8 cellular contexts compared by ENCODE assay signal in the genomic region with DNA sequence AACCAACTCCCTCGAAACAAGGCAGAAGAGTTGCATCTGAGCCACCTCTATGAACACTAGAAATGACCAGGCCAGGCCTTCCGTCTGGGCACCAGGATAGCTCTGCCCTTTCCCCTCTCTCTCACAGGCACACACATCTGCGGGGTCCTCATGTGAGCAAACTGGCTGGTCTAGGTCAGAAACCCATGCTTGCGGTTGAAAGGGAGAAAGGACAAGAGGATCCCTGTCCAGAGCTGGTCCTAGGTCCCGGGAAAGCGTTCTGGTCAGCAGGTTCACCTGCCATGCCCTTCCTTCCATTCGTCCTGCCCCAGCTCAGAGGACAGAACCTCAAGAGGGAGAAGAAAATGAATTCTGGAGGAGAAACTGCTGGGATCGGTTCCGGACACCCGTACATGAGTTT. TPM values are rescaled to one million over a fixed set of nuclear protein-coding genes. Genes with fewer than 3 reads are reported as not detected.
A peak's percentile ranks its signal among the peaks of the same experiment; 100 is the strongest.
DNase-seq lines count a peak whose midpoint lies in the region; ATAC-seq lines count a peak whose summit lies in the region.

No MANE protein-coding gene starts in this region.

- peak overlapping the region in 17 of 21 experiments; percentile 80 to 100 (median 98) for H3K27ac ChIP-seq in skin epidermis

- H3K36me3 Mint-ChIP-seq in activated naive CD4-positive, alpha-beta T cell treated with anti-CD3 and anti-CD28 coated beads, Interleukin-2, amount 50 U/mL, for 72 hours: no peaks in the 10 kb centered on the region

- no peak for ATAC-seq in activated naive CD4-positive, alpha-beta T cell treated with anti-CD3 and anti-CD28 coated beads, Interleukin-2, amount 50 U/mL, for 72 hours
- ATAC-seq in HG03108 (IDR thresholded peaks at IDR 0.05; ENCODE audit: unreplicated experiment): no peak

- H3K27ac Mint-ChIP-seq in activated naive CD4-positive, alpha-beta T cell treated with anti-CD3 and anti-CD28 coated beads, Interleukin-2, amount 50 U/mL, for 72 hours: peak overlapping the region; percentile 65 to 70

- H3K9me3 ChIP-seq in HAP-1: no peaks in the 10 kb centered on the region

- peaks cover 41% of the 10 kb centered on the region for H3K4me1 ChIP-seq in HAP-1

- H3K4me3 ChIP-seq in HAP-1: peak overlapping the region; percentile 72
- H3K4me3 ChIP-seq in iPS-11a (ENCODE audit: low read depth, low read length): peak overlapping the region; percentile 51
- peak overlapping the region in 4 of 7 experiments; percentile 78 to 98 (median 86) for H3K4me3 ChIP-seq in skin epidermis

- H3K27me3 ChIP-seq in HAP-1 (ENCODE audit: low read depth): no peaks in the 10 kb centered on the region

- peaks cover 4% of the 10 kb centered on the region; the same call in 1 of the 2 replicates for H3K36me3 ChIP-seq in HAP-1 (replicated peaks)

- no peaks in the 10 kb centered on the region for H3K9me3 Mint-ChIP-seq in activated naive CD4-positive, alpha-beta T cell treated with anti-CD3 and anti-CD28 coated beads, Interleukin-2, amount 50 U/mL, for 72 hours

- in situ Hi-C loops in HAP-1 (cut with MboI; ENCODE audit: low sequenced_read_pairs): loop anchor here (25.0 kb wide), 1 partner anchor 614 kb away; no protein-coding TSS in a partner anchor

- DNase-seq in HAP-1 (ENCODE audit: low spot score in 2 of 2) (no peak), dermis blood vessel endothelial cell (no peak), activated gamma-delta T cell treated with Interleukin-2 at 50 U/mL for 16 hours (no peak)
- no peak for DNase-seq in activated naive CD4-positive, alpha-beta T cell treated with anti-CD3 and anti-CD28 coated beads, Interleukin-2, amount 50 U/mL, for 72 hours (ENCODE audit: low spot score in 2 of 2)
- no peak for DNase-seq in activated effector memory CD4-positive, alpha-beta T cell treated with anti-CD3 and anti-CD28 coated beads, Interleukin-2, amount 50 U/mL, for 16 hours

RNA-seq across cellular contexts. Expression of a gene that starts 2.7 kb away (rescaled TPM):
- 10 to 100 TPM; 23.4 to 31.9 TPM for total RNA-seq in activated naive CD4-positive, alpha-beta T cell treated with anti-CD3 and anti-CD28 coated beads, Interleukin-2, amount 50 U/mL, for 72 hours
- total RNA-seq in dermis blood vessel endothelial cell: 3.9 and 5.1 TPM in 2 replicates
